Comparison of ENCODE assay signal across 8 cellular contexts in genomic region chr14:22830329-22831010, GRCh38. TPM values are rescaled to one million over a fixed set of nuclear protein-coding genes. Genes with fewer than 3 reads are reported as not detected.
DNase-seq lines count a peak whose midpoint lies in the region; ATAC-seq, FAIRE-seq and TF ChIP-seq lines count a peak whose summit lies in the region.

No MANE protein-coding gene starts in this region.

- H3K4me3 Mint-ChIP-seq in CD8-positive, alpha-beta T cell = peak overlapping the region; percentile 92

- peak overlapping the region; percentile 89 for H3K4me3 ChIP-seq in CD8-positive, alpha-beta T cell (ENCODE audit: low read depth, low read length)
- peak overlapping the region; percentile 86 to 89 (median 88) for H3K4me3 ChIP-seq in H1 (ENCODE audit: extremely low read depth in 1 of 4, insufficient read depth in 2 of 4, low read depth in 3 of 4, low read length in 4 of 4)
- H3K4me3 ChIP-seq in neuron (ENCODE audit: low read length) = peak overlapping the region; percentile 94

- H3K36me3 ChIP-seq in CD8-positive, alpha-beta T cell (ENCODE audit: insufficient read depth, low read length) = peaks cover 8% of the 10 kb centered on the region
- H3K36me3 ChIP-seq in H1 (ENCODE audit: control insufficient read depth in 2 of 4, insufficient read depth in 4 of 4, low read length in 3 of 4) (peaks cover 5 to 25% (median 13%) of the 10 kb centered on the region in 4 experiments; a peak in 7 of 8 replicates), neuron (ENCODE audit: insufficient read depth, low read length) (peaks cover 26% of the 10 kb centered on the region)

- H2AFZ ChIP-seq in H1 (ENCODE audit: low read length) = no peak overlapping the region
- peak overlapping the region; percentile 89 for H2AFZ ChIP-seq in neuron (ENCODE audit: low read depth, low read length)

- no peak overlapping the region for H3K14ac ChIP-seq in H1 (ENCODE audit: insufficient read length)

- H3K79me2 ChIP-seq in H1 (ENCODE audit: control insufficient read depth in 1 of 2, insufficient read depth in 2 of 2, low read length in 2 of 2) = peaks cover 0 to 12% of the 10 kb centered on the region in 2 experiments; a peak in 3 of 4 replicates

- no peak for TF ChIP-seq EP300 in H1 (IDR thresholded peaks at IDR 0.05; ENCODE audit: borderline replicate concordance in 1 of 2, low read depth in 2 of 2, low read length in 2 of 2)

- H3K23ac ChIP-seq in H1 (ENCODE audit: insufficient read length) = no peak overlapping the region

- H3K79me1 ChIP-seq in H1 (ENCODE audit: low read depth, low read length) = no peaks in the 10 kb centered on the region; the same call in 1 of the 2 replicates

- intact Hi-C loops in CD8-positive, alpha-beta T cell (cut with DNase I, micrococcal nuclease) = loop anchor here (1.0 to 5.0 kb wide), 3 partner anchors 64 to 243 kb away; partner anchors contain the start of genes OXA1L (in 2 of the 2) and DAD1 (in 1 of the 2)

- peaks cover 11% of the 10 kb centered on the region for H3K4me1 ChIP-seq in CD8-positive, alpha-beta T cell (ENCODE audit: insufficient read depth, low read length)
- peaks cover 0 to 5% (median 0%) of the 10 kb centered on the region in 4 experiments; a peak in 2 of 7 replicates for H3K4me1 ChIP-seq in H1 (replicated peaks in 1 of 4; ENCODE audit: control insufficient read depth in 3 of 4, insufficient read depth in 4 of 4, low read length in 3 of 4)
- peaks cover 6% of the 10 kb centered on the region for H3K4me1 ChIP-seq in neuron (ENCODE audit: insufficient read depth, low read length)

- H4K20me1 ChIP-seq in H1 (replicated peaks in 1 of 2; ENCODE audit: control insufficient read depth in 1 of 2, insufficient read depth in 2 of 2, low read length in 2 of 2) = no peaks in the 10 kb centered on the region

- no peak overlapping the region for H3K56ac ChIP-seq in H1 (replicated peaks; ENCODE audit: insufficient read length, low read depth, low read length)

- TF ChIP-seq CTCF in CD8-positive, alpha-beta T cell (IDR thresholded peaks at IDR 0.05) = no peak
- TF ChIP-seq CTCF in H1 (IDR thresholded peaks at IDR 0.05; ENCODE audit: control extremely low read depth in 1 of 3, insufficient read depth in 1 of 3, low read depth in 1 of 3, low read length in 3 of 3) = no peak

- peaks cover 34% of the 10 kb centered on the region for H3K36me3 Mint-ChIP-seq in CD8-positive, alpha-beta T cell

- H4K8ac ChIP-seq in H1 (ENCODE audit: extremely low read depth, insufficient read depth, low read length) = no peak overlapping the region

- no peak overlapping the region for H2BK120ac ChIP-seq in H1 (replicated peaks; ENCODE audit: low read depth, low read length)

- H3K27ac Mint-ChIP-seq in CD8-positive, alpha-beta T cell = peak overlapping the region; percentile 96

- no peak overlapping the region for H3K4ac ChIP-seq in H1 (replicated peaks; ENCODE audit: insufficient read length, low read depth, low read length)

- no peak overlapping the region for H3K18ac ChIP-seq in H1 (ENCODE audit: extremely low read depth, low read length)

- no peak overlapping the region for H2BK20ac ChIP-seq in H1 (ENCODE audit: low read length)

- no peak for TF ChIP-seq RAD21 in H1 (IDR thresholded peaks at IDR 0.05 in 1 of 2, conservative IDR thresholded peaks at IDR 0.05 in 1 of 2; ENCODE audit: low read depth in 2 of 2, low read length in 2 of 2)

- no peak overlapping the region for H2BK12ac ChIP-seq in H1 (ENCODE audit: low read depth, low read length)

- CTCF ChIA-PET in CD8-positive, alpha-beta T cell (lab: Charles Lee) = interaction anchor here (0.7 to 18.3 kb wide), 9 partner anchors 8 to 274 kb away, joined by 3 to 432 read pairs (median 5); partner anchors contain the start of gene LRP10
- CTCF ChIA-PET in H1 (lab: Charles Lee; ENCODE audit: partially characterized antibody) = interaction anchor here (0.9 to 53.1 kb wide), 6 partner anchors 29 to 260 kb away, joined by 3 to 1562 read pairs (median 4); partner anchors contain the start of genes LRP10, MMP14 and REM2

- H3K23me2 ChIP-seq in H1 (ENCODE audit: low read depth, low read length) = no peaks in the 10 kb centered on the region

- no peak for FAIRE-seq in H1 (lab: Jason Lieb, UNC)

- H2BK5ac ChIP-seq in H1 (ENCODE audit: low read depth, low read length) = no peak overlapping the region; the same call in 1 of the 2 replicates

- peak overlapping the region; percentile 90 for H3K27ac ChIP-seq in CD8-positive, alpha-beta T cell (ENCODE audit: low read depth, low read length)
- 0 out of 2 replicates have a peak overlapping the region, but pooled peaks have one; percentile 43 for H3K27ac ChIP-seq in H1 (ENCODE audit: low read depth, low read length)

- H3K9me3 Mint-ChIP-seq in CD8-positive, alpha-beta T cell = no peaks in the 10 kb centered on the region

- no peak overlapping the region for H2AK5ac ChIP-seq in H1 (ENCODE audit: low read depth, low read length)

- H4K5ac ChIP-seq in H1 (ENCODE audit: insufficient read length, low read depth, low read length) = no peak overlapping the region

- H3K9ac ChIP-seq in H1 (replicated peaks in 1 of 4; ENCODE audit: extremely low read depth in 1 of 4, low read depth in 3 of 4, low read length in 3 of 4) = peak overlapping the region; percentile 52 to 78 (median 72)

- DNase-seq in CD8-positive, alpha-beta T cell = peak in 1 of 7 experiments; percentile 46
- DNase-seq in NCI-H82 (lab: John Stamatoyannopoulos, UW) = peak; percentile 56
- no peak for DNase-seq in H1 (ENCODE audit: low read depth in 1 of 2, low spot score in 2 of 2)
- DNase-seq in ecto neural progenitor cell (ENCODE audit: low spot score) = no peak
- DNase-seq in hepatic stellate cell (ENCODE audit: low spot score) = no peak
- no peak for DNase-seq in SK-N-DZ (ENCODE audit: low spot score)

- H3K9me3 ChIP-seq in CD8-positive, alpha-beta T cell (ENCODE audit: low read length) = no peaks in the 10 kb centered on the region
- H3K9me3 ChIP-seq in H1 (ENCODE audit: insufficient read depth in 2 of 2, low read depth in 1 of 2, low read length in 1 of 2) (no peaks in the 10 kb centered on the region), neuron (ENCODE audit: low read length) (no peaks in the 10 kb centered on the region)

- peak overlapping the region; percentile 39 to 65 for H3K4me2 ChIP-seq in H1 (ENCODE audit: insufficient read depth in 1 of 2, low read depth in 2 of 2, low read length in 2 of 2)

- no peak overlapping the region for H2BK15ac ChIP-seq in H1 (ENCODE audit: low read length)

- no peak overlapping the region for H4K91ac ChIP-seq in H1 (replicated peaks; ENCODE audit: insufficient read length, low read length)

- H3K27me3 ChIP-seq in CD8-positive, alpha-beta T cell (ENCODE audit: insufficient read depth, low read length) = no peaks in the 10 kb centered on the region
- H3K27me3 ChIP-seq in H1 (replicated peaks in 1 of 4; ENCODE audit: control insufficient read depth in 3 of 4, extremely low read depth in 1 of 4, insufficient read depth in 3 of 4, low read length in 3 of 4) = no peaks in the 10 kb centered on the region
- no peaks in the 10 kb centered on the region for H3K27me3 ChIP-seq in neuron (ENCODE audit: insufficient read depth, low read length)

- peak; percentile 11 for ATAC-seq in CD8-positive, alpha-beta T cell
- no peak for ATAC-seq in GM19463 (IDR thresholded peaks at IDR 0.05; ENCODE audit: unreplicated experiment)

- no peak for TF ChIP-seq POLR2A in H1 (IDR thresholded peaks at IDR 0.05; ENCODE audit: control extremely low read depth in 1 of 2, low read depth in 2 of 2, low read length in 2 of 2)

- H3K27me3 Mint-ChIP-seq in CD8-positive, alpha-beta T cell (ENCODE audit: low read depth) = peaks cover 3% of the 10 kb centered on the region

- peaks cover 27% of the 10 kb centered on the region for H3K4me1 Mint-ChIP-seq in CD8-positive, alpha-beta T cell (ENCODE audit: low read depth)

- 24% methylated on average over 6 of the region's 6 CpGs; no CpG with 5 or more reads in 1 of the 2 experiments for WGBS in H1 (ENCODE audit: extremely low coverage in 1 of 2, insufficient coverage in 1 of 2, insufficient read length in 1 of 2, insufficient replicate concordance in 2 of 2, low coverage in 1 of 2, low lambda C conversion rate in 2 of 2, missing lambda C conversion rate in 1 of 2), 2 experiments

- POLR2A ChIA-PET in CD8-positive, alpha-beta T cell (lab: Charles Lee) = interaction anchor here (0.6 to 1.9 kb wide), 7 partner anchors 8 to 1573 kb away, joined by 3 to 8 read pairs (median 3); partner anchors contain the start of genes ABHD4 and OXA1L
- POLR2A ChIA-PET in H1 (lab: Charles Lee; ENCODE audit: partially characterized antibody) = interaction anchor here (0.7 to 16.3 kb wide), 8 partner anchors 7 to 64 kb away, joined by 3 to 203 read pairs (median 6); partner anchors contain the start of genes LRP10, MMP14 and OXA1L

RNA-seq across cellular contexts. Expression of gene MRPL52, which starts 0.8 kb away (rescaled TPM):
- 10 to 100 TPM; 22.3 to 25.7 TPM for total RNA-seq in CD8-positive, alpha-beta T cell
- total RNA-seq in H1 (2021; fragmentation: NEBNext Ultra II Directional; extraction: Animal tissue kit (Norgen Biotek cat#: 25700)) = 172 and 176 TPM in 2 replicates
- polyA plus RNA-seq in H1 (2011; rRNA removed) = 70.5 and 109 TPM in 2 replicates
- 108 TPM for polyA plus RNA-seq in H1 (2011; cell fraction: cytosol; rRNA removed)
- 74.0 TPM for polyA plus RNA-seq in H1 (2011; cell fraction: nucleus; rRNA removed)
- 186 to 208 TPM (median 197 TPM) in 4 replicates for polyA plus RNA-seq in H1 (2012, experiment 1 of 2)
- polyA plus RNA-seq in H1 (2012, experiment 2 of 2) = 516 TPM
- 328 TPM for polyA plus RNA-seq in H1 (2013, experiment 1 of 2)
- 334 TPM for polyA plus RNA-seq in H1 (2013, experiment 2 of 2)
- polyA minus RNA-seq in H1 (2011; rRNA and poly(A)+ RNA removed) = 9.8 and 12.4 TPM in 2 replicates
- polyA minus RNA-seq in H1 (2011; cell fraction: cytosol; rRNA and poly(A)+ RNA removed) = 41.0 TPM
- polyA minus RNA-seq in H1 (2011; cell fraction: nucleus; rRNA and poly(A)+ RNA removed) = 34.9 TPM
- 263 and 507 TPM in 2 replicates for polyA plus RNA-seq in SK-N-DZ (2014; cell fraction: cytosol; rRNA removed)
- 124 and 172 TPM in 2 replicates for polyA plus RNA-seq in SK-N-DZ (2014; cell fraction: nucleus; rRNA removed)

RNA-seq across cellular contexts. Expression of gene MMP14, which starts 5.9 kb away (rescaled TPM):
- total RNA-seq in CD8-positive, alpha-beta T cell = 1 to 10 TPM; 1.4 TPM
- 83.1 and 86.8 TPM in 2 replicates for total RNA-seq in H1 (2021; fragmentation: NEBNext Ultra II Directional; extraction: Animal tissue kit (Norgen Biotek cat#: 25700))
- polyA plus RNA-seq in H1 (2011; rRNA removed) = 58.2 and 81.6 TPM in 2 replicates
- 61.6 TPM for polyA plus RNA-seq in H1 (2011; cell fraction: cytosol; rRNA removed)
- 147 TPM for polyA plus RNA-seq in H1 (2011; cell fraction: nucleus; rRNA removed)
- 54.3 to 67.5 TPM (median 63.3 TPM) in 4 replicates for polyA plus RNA-seq in H1 (2012, experiment 1 of 2)
- 60.0 TPM for polyA plus RNA-seq in H1 (2012, experiment 2 of 2)
- polyA plus RNA-seq in H1 (2013, experiment 1 of 2) = 277 TPM
- polyA plus RNA-seq in H1 (2013, experiment 2 of 2) = 290 TPM
- polyA minus RNA-seq in H1 (2011; rRNA and poly(A)+ RNA removed) = 46.1 and 61.0 TPM in 2 replicates
- 28.2 TPM for polyA minus RNA-seq in H1 (2011; cell fraction: cytosol; rRNA and poly(A)+ RNA removed)
- polyA minus RNA-seq in H1 (2011; cell fraction: nucleus; rRNA and poly(A)+ RNA removed) = 24.5 TPM
- 3.1 and 4.2 TPM in 2 replicates for polyA plus RNA-seq in SK-N-DZ (2014; cell fraction: cytosol; rRNA removed)
- 1.7 and 3.4 TPM in 2 replicates for polyA plus RNA-seq in SK-N-DZ (2014; cell fraction: nucleus; rRNA removed)

RNA-seq across cellular contexts. Expression of gene SLC7A7, which starts 15.2 kb away (rescaled TPM):
- total RNA-seq in CD8-positive, alpha-beta T cell = under 1 TPM; 0.33 TPM
- 5.8 and 6.3 TPM in 2 replicates for total RNA-seq in H1 (2021; fragmentation: NEBNext Ultra II Directional; extraction: Animal tissue kit (Norgen Biotek cat#: 25700))
- 14.9 and 15.0 TPM in 2 replicates for polyA plus RNA-seq in H1 (2011; rRNA removed)
- polyA plus RNA-seq in H1 (2011; cell fraction: cytosol; rRNA removed) = 10.3 TPM
- polyA plus RNA-seq in H1 (2011; cell fraction: nucleus; rRNA removed) = 8.1 TPM
- polyA plus RNA-seq in H1 (2012, experiment 1 of 2) = 5.0 to 6.8 TPM (median 5.6 TPM) in 4 replicates
- 4.1 TPM for polyA plus RNA-seq in H1 (2012, experiment 2 of 2)
- 7.1 TPM for polyA plus RNA-seq in H1 (2013, experiment 1 of 2)
- polyA plus RNA-seq in H1 (2013, experiment 2 of 2) = 7.1 TPM
- polyA minus RNA-seq in H1 (2011; rRNA and poly(A)+ RNA removed) = 11.7 and 13.5 TPM in 2 replicates
- polyA minus RNA-seq in H1 (2011; cell fraction: cytosol; rRNA and poly(A)+ RNA removed) = 3.2 TPM
- polyA minus RNA-seq in H1 (2011; cell fraction: nucleus; rRNA and poly(A)+ RNA removed) = 5.0 TPM
- 0.48 and 2.2 TPM in 2 replicates for polyA plus RNA-seq in SK-N-DZ (2014; cell fraction: cytosol; rRNA removed)
- polyA plus RNA-seq in SK-N-DZ (2014; cell fraction: nucleus; rRNA removed) = 0.37 and 1.5 TPM in 2 replicates

RNA-seq across cellular contexts. Expression of gene LRP10, which starts 41.1 kb away (rescaled TPM):
- 10 to 100 TPM; 37.1 to 39.2 TPM for total RNA-seq in CD8-positive, alpha-beta T cell
- total RNA-seq in H1 (2021; fragmentation: NEBNext Ultra II Directional; extraction: Animal tissue kit (Norgen Biotek cat#: 25700)) = 15.6 and 15.7 TPM in 2 replicates
- 12.4 and 22.8 TPM in 2 replicates for polyA plus RNA-seq in H1 (2011; rRNA removed)
- polyA plus RNA-seq in H1 (2011; cell fraction: cytosol; rRNA removed) = 10.6 TPM
- polyA plus RNA-seq in H1 (2011; cell fraction: nucleus; rRNA removed) = 21.0 TPM
- polyA plus RNA-seq in H1 (2012, experiment 1 of 2) = 10.6 to 17.3 TPM (median 14.7 TPM) in 4 replicates
- polyA plus RNA-seq in H1 (2012, experiment 2 of 2) = 13.0 TPM
- polyA plus RNA-seq in H1 (2013, experiment 1 of 2) = 15.4 TPM
- polyA plus RNA-seq in H1 (2013, experiment 2 of 2) = 15.6 TPM
- polyA minus RNA-seq in H1 (2011; rRNA and poly(A)+ RNA removed) = 21.1 and 22.8 TPM in 2 replicates
- polyA minus RNA-seq in H1 (2011; cell fraction: cytosol; rRNA and poly(A)+ RNA removed) = 13.1 TPM
- polyA minus RNA-seq in H1 (2011; cell fraction: nucleus; rRNA and poly(A)+ RNA removed) = 11.9 TPM
- 2.2 and 2.5 TPM in 2 replicates for polyA plus RNA-seq in SK-N-DZ (2014; cell fraction: cytosol; rRNA removed)
- 1.6 and 3.7 TPM in 2 replicates for polyA plus RNA-seq in SK-N-DZ (2014; cell fraction: nucleus; rRNA removed)

RNA-seq across cellular contexts. Expression of gene REM2, which starts 52.6 kb away (rescaled TPM):
- 1 to 10 TPM; 4.1 to 5.4 TPM for total RNA-seq in CD8-positive, alpha-beta T cell
- total RNA-seq in H1 (2021; fragmentation: NEBNext Ultra II Directional; extraction: Animal tissue kit (Norgen Biotek cat#: 25700)) = 1.1 and 1.3 TPM in 2 replicates
- 0.78 and 1.00 TPM in 2 replicates for polyA plus RNA-seq in H1 (2011; rRNA removed)
- 1.4 TPM for polyA plus RNA-seq in H1 (2011; cell fraction: cytosol; rRNA removed)
- 2.2 TPM for polyA plus RNA-seq in H1 (2011; cell fraction: nucleus; rRNA removed)
- 0.96 to 1.6 TPM (median 1.2 TPM) in 4 replicates for polyA plus RNA-seq in H1 (2012, experiment 1 of 2)
- polyA plus RNA-seq in H1 (2012, experiment 2 of 2) = 1.3 TPM
- 1.5 TPM for polyA plus RNA-seq in H1 (2013, experiment 1 of 2)
- polyA plus RNA-seq in H1 (2013, experiment 2 of 2) = 1.4 TPM
- 0.34 and 0.73 TPM in 2 replicates for polyA minus RNA-seq in H1 (2011; rRNA and poly(A)+ RNA removed)
- polyA minus RNA-seq in H1 (2011; cell fraction: cytosol; rRNA and poly(A)+ RNA removed) = not detected
- 1.8 TPM for polyA minus RNA-seq in H1 (2011; cell fraction: nucleus; rRNA and poly(A)+ RNA removed)
- polyA plus RNA-seq in SK-N-DZ (2014; cell fraction: cytosol; rRNA removed) = 2.5 and 4.0 TPM in 2 replicates
- polyA plus RNA-seq in SK-N-DZ (2014; cell fraction: nucleus; rRNA removed) = 1.2 and 5.2 TPM in 2 replicates

Comparison
In these comparisons a context has a peak if more than half of its experiments do, and no peak if none do; other contexts are left out.
1. RNA of gene MMP14, which starts 5.9 kb away (total RNA-seq): 83.1 to 86.8 TPM in H1; 1.4 TPM in CD8-positive, alpha-beta T cell; every median in the first group is over 10 times any median in the second.
2. Peak in every context shown above with its lines, with median percentiles within 50 percentile points of each other: H3K4me3 ChIP-seq.